In the genomic region with DNA sequence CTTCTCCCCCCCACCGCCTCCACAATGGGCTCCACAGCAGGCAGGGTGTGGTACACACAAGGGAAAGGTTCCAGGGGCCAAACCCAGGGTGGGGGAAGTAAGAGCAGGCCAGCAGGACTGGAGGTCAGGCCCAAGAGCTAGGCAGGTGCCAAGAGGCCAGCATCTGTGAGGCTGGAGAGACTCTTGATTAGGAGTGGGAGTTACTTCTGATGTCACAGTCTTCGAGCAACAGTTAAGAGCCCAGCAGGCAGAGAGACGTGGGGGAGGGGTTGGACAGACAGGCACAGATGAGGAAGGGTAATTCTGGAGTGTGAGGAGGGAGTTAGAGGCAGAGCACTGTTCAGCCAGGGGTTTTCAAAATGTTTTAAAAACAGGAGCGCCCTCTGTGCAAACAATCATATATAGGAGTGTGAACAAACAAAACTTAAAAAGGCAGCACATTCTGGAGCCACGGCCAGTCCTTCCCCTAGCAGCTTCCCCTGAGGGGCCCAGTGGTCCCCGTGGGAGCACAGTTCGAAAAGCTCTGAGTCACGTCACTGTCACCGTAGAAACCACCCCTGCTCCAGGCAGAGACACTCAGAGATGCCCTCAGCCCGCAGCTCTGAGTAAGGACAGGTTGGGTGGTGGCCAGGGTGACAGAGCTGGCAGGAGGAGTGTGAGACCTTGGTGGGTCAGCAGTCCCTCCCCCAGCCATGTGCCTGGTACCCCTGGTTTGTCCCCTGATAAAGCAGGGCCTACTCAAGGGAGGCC, we compare ENCODE assay signal across 9 cellular contexts. TPM values are rescaled to one million over a fixed set of nuclear protein-coding genes. Genes with fewer than 3 reads are reported as not detected.
DNase-seq lines count a peak whose midpoint lies in the region; ATAC-seq, FAIRE-seq and TF ChIP-seq lines count a peak whose summit lies in the region.
"Had no signal": no experiment of that assay in that cellular context is flagged by ENCODE, and none has a peak within 500 bp of the region (broad histone marks: within the 10 kb centered on the region; RNA-seq: fewer than 3 reads in every experiment).

No MANE protein-coding gene starts in this region.

- FAIRE-seq in urothelium cell line (lab: Jason Lieb, UNC), result no peak
- FAIRE-seq: frontal cortex had no signal

- H3K4me3 ChIP-seq in A673 (ENCODE audit: low read depth, low read length, poor library complexity, severe bottlenecking), result no peak overlapping the region
- peak overlapping the region; percentile 34 for H3K4me3 ChIP-seq in NB4 (ENCODE audit: low read depth, low read length)
- H3K4me3 ChIP-seq in cardiac muscle cell, result no peak overlapping the region
- no peak overlapping the region for H3K4me3 ChIP-seq in gastrocnemius medialis

- H3K27me3 Mint-ChIP-seq in activated T-cell treated with anti-CD3 and anti-CD28 coated beads, Interleukin-2, amount 50 U/mL, for 4 hours (ENCODE audit: low read depth), result no peaks in the 10 kb centered on the region

- CTCF ChIA-PET in A673 (lab: Charles Lee), result interaction anchor here (0.5 to 4.0 kb wide), 6 partner anchors 13 to 103 kb away, joined by 3 to 34 read pairs (median 5); no protein-coding TSS in a partner anchor

- no peaks in the 10 kb centered on the region for H3K36me3 Mint-ChIP-seq in activated T-cell treated with anti-CD3 and anti-CD28 coated beads, Interleukin-2, amount 50 U/mL, for 4 hours (ENCODE audit: insufficient read depth)

- intact Hi-C loops in A673 (cut with micrococcal nuclease; ENCODE audit: unreplicated experiment), result no loop called here
- intact Hi-C loops in gastrocnemius medialis (cut with DNase I; ENCODE audit: low total_unique reads), result no loop called here

- TF ChIP-seq CTCF in A673 (conservative IDR thresholded peaks at IDR 0.05; ENCODE audit: low read depth, low read length), result no peak
- no peak for TF ChIP-seq CTCF in GM13977 (IDR thresholded peaks at IDR 0.05; ENCODE audit: extremely low read depth, insufficient read depth, missing control alignments)
- TF ChIP-seq CTCF in NB4 (IDR thresholded peaks at IDR 0.05; ENCODE audit: low read depth, low read length), result no peak
- TF ChIP-seq CTCF in cardiac muscle cell (IDR thresholded peaks at IDR 0.05; ENCODE audit: low read depth, low read length), result no peak
- TF ChIP-seq CTCF in gastrocnemius medialis (IDR thresholded peaks at IDR 0.05 in 4 of 5, conservative IDR thresholded peaks at IDR 0.05 in 1 of 5), result no peak

- POLR2A ChIA-PET in A673 (lab: Charles Lee; ENCODE audit: low non-redundant PET), result interaction anchor here (0.6 kb wide), 1 partner anchor 12 kb away, joined by 7 read pairs; no protein-coding TSS in a partner anchor

- H3K27me3 ChIP-seq in A673 (replicated peaks; ENCODE audit: insufficient read depth, low read depth, low read length, poor library complexity) (no peaks in the 10 kb centered on the region), cardiac muscle cell (no peaks in the 10 kb centered on the region), gastrocnemius medialis (no peaks in the 10 kb centered on the region)

- DNase-seq in A673 (ENCODE audit: low spot score) (peak; percentile 78), GM13977 (ENCODE audit: low spot score) (peak; percentile 77), NB4 (ENCODE audit: low read depth) (peak; percentile 90), cardiac muscle cell (ENCODE audit: low read depth in 1 of 2, low spot score in 1 of 2) (peak; percentile 80 to 84), gastrocnemius medialis (peak in 1 of 2 donors; percentile 35), urothelium cell line (ENCODE audit: low spot score) (no peak), HT-29 (ENCODE audit: low spot score) (no peak)
- no peak for DNase-seq in activated T-cell treated with anti-CD3 and anti-CD28 coated beads, Interleukin-2, amount 50 U/mL, for 4 hours

- no peaks in the 10 kb centered on the region for H3K9me3 Mint-ChIP-seq in activated T-cell treated with anti-CD3 and anti-CD28 coated beads, Interleukin-2, amount 50 U/mL, for 4 hours

- H3K4me1 Mint-ChIP-seq in activated T-cell treated with anti-CD3 and anti-CD28 coated beads, Interleukin-2, amount 50 U/mL, for 4 hours (ENCODE audit: low read depth), result peaks cover 2% of the 10 kb centered on the region

- H3K4me3 Mint-ChIP-seq in activated T-cell treated with anti-CD3 and anti-CD28 coated beads, Interleukin-2, amount 50 U/mL, for 4 hours, result no peak overlapping the region

- peak; percentile 68 to 71 for ATAC-seq in activated T-cell treated with anti-CD3 and anti-CD28 coated beads, Interleukin-2, amount 50 U/mL, for 4 hours
- ATAC-seq in gastrocnemius medialis, result peak; percentile 37 to 40

- in situ Hi-C loops in GM13977 (cut with MboI; ENCODE audit: low pct_unique_long_range_greater_than_20kb, low sequenced_read_pairs, unreplicated experiment), result loop anchor here (10.0 kb wide), 1 partner anchor 55 kb away; no protein-coding TSS in a partner anchor
- in situ Hi-C loops in gastrocnemius medialis (cut with MboI; ENCODE audit: low sequenced_read_pairs in 4 of 4), result loop anchor here (5.0 to 10.0 kb wide), 4 partner anchors 52 to 105 kb away; a partner anchor contains a TSS

- peak overlapping the region; percentile 86 for H3K27ac ChIP-seq in A673 (ENCODE audit: low read depth, low read length, poor library complexity, severe bottlenecking)
- H3K27ac ChIP-seq in cardiac muscle cell, result peak overlapping the region; percentile 84
- peak overlapping the region; percentile 69 to 80 (median 72) for H3K27ac ChIP-seq in gastrocnemius medialis

- H3K36me3 ChIP-seq in A673 (ENCODE audit: insufficient read depth, low read length, poor library complexity, severe bottlenecking) (no peaks in the 10 kb centered on the region), cardiac muscle cell (no peaks in the 10 kb centered on the region), gastrocnemius medialis (no peaks in the 10 kb centered on the region)

- BruUV-seq in A673 (replicated peaks; lab: Mats Ljungman, UMichigan), result TSS peak; percentile 56

- H3K4me1 ChIP-seq in A673 (ENCODE audit: insufficient read depth, low read length, poor library complexity, severe bottlenecking) (peaks cover 16% of the 10 kb centered on the region), cardiac muscle cell (ENCODE audit: low read depth) (peaks cover 35% of the 10 kb centered on the region), gastrocnemius medialis (peaks cover 0 to 6% of the 10 kb centered on the region in 2 donors)

- TF ChIP-seq POLR2A in NB4 (IDR thresholded peaks at IDR 0.05; ENCODE audit: extremely low read depth, insufficient read length), result no peak
- TF ChIP-seq POLR2A in gastrocnemius medialis (IDR thresholded peaks at IDR 0.05), result no peak

- no peaks in the 10 kb centered on the region for H3K9me3 ChIP-seq in A673 (ENCODE audit: low read depth, low read length, poor library complexity, severe bottlenecking)
- H3K9me3 ChIP-seq in cardiac muscle cell (ENCODE audit: low read depth), result no peaks in the 10 kb centered on the region
- no peaks in the 10 kb centered on the region for H3K9me3 ChIP-seq in gastrocnemius medialis

RNA-seq across cellular contexts. Expression of a gene that starts 55.6 kb away (rescaled TPM):
- total RNA-seq in A673 (2021) (27.0 and 30.2 TPM in 2 replicates), cardiac muscle cell (10.9 and 13.9 TPM in 2 replicates), gastrocnemius medialis (1 to 10 TPM; 2.5 to 4.3 (median 3.7) TPM)
- 10 to 100 TPM; 19.8 to 21.0 (median 19.8) TPM for total RNA-seq in activated T-cell treated with anti-CD3 and anti-CD28 coated beads, Interleukin-2, amount 50 U/mL, for 4 hours
- 18.7 and 19.4 TPM in 2 replicates for polyA plus RNA-seq in cardiac muscle cell
- total RNA-seq in HT-29 (2014; rRNA removed; shearing (Covaris generic)), result 10.0 and 10.6 TPM in 2 replicates

Comparison
In these comparisons a context has a peak if more than half of its experiments do, and no peak if none do; other contexts are left out.
1. DNase-seq: peak in A673 (single experiment), GM13977 (single experiment), NB4 (single experiment) and cardiac muscle cell (2 of 2); none in activated T-cell treated with anti-CD3 and anti-CD28 coated beads, Interleukin-2, amount 50 U/mL, for 4 hours (single experiment), urothelium cell line (single experiment) and HT-29 (single experiment).
2. Peak in every context shown above with its lines, with median percentiles within 50 percentile points of each other: H3K27ac ChIP-seq.